ENCODE assay signal across 1 cellular context in genomic region chr2:29033656-29034055, GRCh38.
TF ChIP-seq lines count a peak whose summit lies in the region.

No MANE protein-coding gene starts in this region.

TF ChIP-seq in SK-N-SH, 30 proteins besides CTCF, POLR2A, EP300 and RAD21:
- no peak for TF ChIP-seq NFIC (IDR thresholded peaks at IDR 0.05; ENCODE audit: borderline replicate concordance)
- no peak for TF ChIP-seq TCF12 (IDR thresholded peaks at IDR 0.05)
- TF ChIP-seq PBX3 (IDR thresholded peaks at IDR 0.05): no peak
- TF ChIP-seq FOXJ3 (CRISPR knock-in tag; IDR thresholded peaks at IDR 0.05): no peak
- no peak for TF ChIP-seq RCOR1 (IDR thresholded peaks at IDR 0.05; ENCODE audit: low read length)
- TF ChIP-seq IRF3 (IDR thresholded peaks at IDR 0.05; ENCODE audit: low read depth, low read length): no peak
- no peak for TF ChIP-seq USF1 (IDR thresholded peaks at IDR 0.05; ENCODE audit: borderline replicate concordance, low read depth)
- TF ChIP-seq ZBTB33 (IDR thresholded peaks at IDR 0.05; ENCODE audit: borderline replicate concordance, low read depth): no peak
- no peak for TF ChIP-seq MAX (IDR thresholded peaks at IDR 0.05; ENCODE audit: low read depth)
- TF ChIP-seq TAF1 (IDR thresholded peaks at IDR 0.05; ENCODE audit: borderline replicate concordance, low read depth, low read length): no peak
- no peak for TF ChIP-seq FOXM1 (IDR thresholded peaks at IDR 0.05; ENCODE audit: low read depth)
- no peak for TF ChIP-seq TEAD4 (IDR thresholded peaks at IDR 0.05; ENCODE audit: borderline replicate concordance, insufficient read depth)
- TF ChIP-seq GABPA (IDR thresholded peaks at IDR 0.05; ENCODE audit: low read depth): no peak
- TF ChIP-seq USF2 (IDR thresholded peaks at IDR 0.05; ENCODE audit: borderline replicate concordance, low read depth, low read length): no peak
- no peak for TF ChIP-seq RXRA (IDR thresholded peaks at IDR 0.05; ENCODE audit: borderline replicate concordance, low read depth)
- no peak for TF ChIP-seq CHD2 (IDR thresholded peaks at IDR 0.05; ENCODE audit: low read length, partially characterized antibody)
- TF ChIP-seq GATA2 (CRISPR knock-in tag; IDR thresholded peaks at IDR 0.05): no peak
- no peak for TF ChIP-seq MXI1 (IDR thresholded peaks at IDR 0.05; ENCODE audit: low read depth, low read length)
